8 cellular contexts compared by ENCODE assay signal in genomic region chr6:145815351-145815772, GRCh38. TPM values are rescaled to one million over a fixed set of nuclear protein-coding genes. Genes with fewer than 3 reads are reported as not detected.
A peak's percentile ranks its signal among the peaks of the same experiment; 100 is the strongest.
DNase-seq lines count a peak whose midpoint lies in the region; ATAC-seq and TF ChIP-seq lines count a peak whose summit lies in the region.

No MANE protein-coding gene starts in this region.

- no peaks in the 10 kb centered on the region for H3K27me3 ChIP-seq in DOHH2 (ENCODE audit: control insufficient read depth, low read length)
- no peaks in the 10 kb centered on the region for H3K27me3 ChIP-seq in psoas muscle (ENCODE audit: insufficient read depth in 3 of 3, low read length in 2 of 3)

- H4K20me1 ChIP-seq in DOHH2 (ENCODE audit: control insufficient read depth, insufficient read depth, low read depth, low read length) = no peaks in the 10 kb centered on the region

- peaks cover 59% of the 10 kb centered on the region for H3K79me2 ChIP-seq in DOHH2 (ENCODE audit: control insufficient read depth, low read length)

- peak overlapping the region; percentile 22 to 93 for H3K27ac Mint-ChIP-seq in activated naive CD4-positive, alpha-beta T cell treated with anti-CD3 and anti-CD28 coated beads, Interleukin-2, amount 50 U/mL, for 72 hours

- ATAC-seq in GM21367 (IDR thresholded peaks at IDR 0.05; ENCODE audit: unreplicated experiment) (peak; percentile 0), left cardiac atrium (peak; percentile 23 to 29), psoas muscle (peak; percentile 2 to 39 (median 19))
- no peak for ATAC-seq in activated naive CD4-positive, alpha-beta T cell treated with anti-CD3 and anti-CD28 coated beads, Interleukin-2, amount 50 U/mL, for 72 hours

- no peaks in the 10 kb centered on the region for H3F3A ChIP-seq in DOHH2 (ENCODE audit: control insufficient read depth, insufficient read depth)

- H3K4me1 ChIP-seq in DOHH2 (ENCODE audit: control insufficient read depth, low read length) = peaks cover 37% of the 10 kb centered on the region
- peaks cover 45% of the 10 kb centered on the region for H3K4me1 ChIP-seq in psoas muscle

- H3K9me3 ChIP-seq in DOHH2 (ENCODE audit: control insufficient read depth, insufficient read depth, low read length) (no peaks in the 10 kb centered on the region), psoas muscle (no peaks in the 10 kb centered on the region)

- peaks cover 6 to 10% of the 10 kb centered on the region in 2 donors for H3K36me3 Mint-ChIP-seq in activated naive CD4-positive, alpha-beta T cell treated with anti-CD3 and anti-CD28 coated beads, Interleukin-2, amount 50 U/mL, for 72 hours

- DNase-seq in HuH-7 (ENCODE audit: low spot score) (peak; percentile 47), left cardiac atrium (no peak), psoas muscle (peak in 1 of 2 donors; percentile 40), Ammon's horn (ENCODE audit: low spot score) (no peak)
- DNase-seq in activated naive CD4-positive, alpha-beta T cell treated with anti-CD3 and anti-CD28 coated beads, Interleukin-2, amount 50 U/mL, for 72 hours (ENCODE audit: low spot score in 2 of 2) = no peak
- no peak for DNase-seq in stimulated activated naive CD4-positive, alpha-beta T cell treated with Interleukin-2 at 50 U/mL for 16 hours (lab: John Stamatoyannopoulos, UW)

- intact Hi-C loops in left cardiac atrium (cut with DNase I) = loop anchor here (2.0 to 10.0 kb wide), 3 partner anchors 81 to 149 kb away; partner anchors contain the start of genes EPM2A (in 2 of the 2) and SHPRH (in 1 of the 2)
- intact Hi-C loops in psoas muscle (cut with DNase I) = loop anchor here in 1 of 2 donors (2.0 to 5.0 kb wide), 3 partner anchors 72 to 149 kb away; partner anchors contain the start of genes EPM2A and SHPRH

- no peak for TF ChIP-seq CTCF in DOHH2 (IDR thresholded peaks at IDR 0.05; ENCODE audit: low read depth, low read length, poor library complexity, severe bottlenecking)
- no peak for TF ChIP-seq CTCF in psoas muscle (IDR thresholded peaks at IDR 0.05)

- peak overlapping the region; percentile 69 for H3K27ac ChIP-seq in DOHH2 (ENCODE audit: low read depth, low read length)
- peak overlapping the region; percentile 98 for H3K27ac ChIP-seq in psoas muscle

- H3K4me3 ChIP-seq in DOHH2 (ENCODE audit: low read length) = peak overlapping the region; percentile 96
- peak overlapping the region; percentile 84 for H3K4me3 ChIP-seq in psoas muscle

- H3K4me2 ChIP-seq in DOHH2 (ENCODE audit: low read length) = peak overlapping the region; percentile 76

- H3K36me3 ChIP-seq in DOHH2 (ENCODE audit: control insufficient read depth, low read length) = peaks cover 16% of the 10 kb centered on the region
- H3K36me3 ChIP-seq in psoas muscle (ENCODE audit: insufficient read depth in 1 of 2, low read depth in 1 of 2) = no peaks in the 10 kb centered on the region

- H3K9me2 ChIP-seq in DOHH2 (replicated peaks; ENCODE audit: control insufficient read depth, low read length) = no peaks in the 10 kb centered on the region

- no peaks in the 10 kb centered on the region for H3K9me3 Mint-ChIP-seq in activated naive CD4-positive, alpha-beta T cell treated with anti-CD3 and anti-CD28 coated beads, Interleukin-2, amount 50 U/mL, for 72 hours

- WGBS in psoas muscle, 3 donors = 0 to 1% (median 0%) methylated on average over 19 of the region's 19 CpGs

RNA-seq across cellular contexts. Expression of gene FBXO30, which starts 0.8 kb away (rescaled TPM):
- 1 to 10 TPM; 2.1 to 5.6 TPM for total RNA-seq in activated naive CD4-positive, alpha-beta T cell treated with anti-CD3 and anti-CD28 coated beads, Interleukin-2, amount 50 U/mL, for 72 hours
- total RNA-seq in left cardiac atrium (10 to 100 TPM; 10.1 to 11.7 TPM), psoas muscle (10 to 100 TPM; 11.3 to 75.4 (median 20.5) TPM)
- polyA plus RNA-seq in psoas muscle = 10 to 100 TPM; 11.2 to 18.6 (median 13.5) TPM

Comparison
In these comparisons a context has a peak if more than half of its experiments do, and no peak if none do; other contexts are left out.
1. ATAC-seq: peak in GM21367 (single experiment), left cardiac atrium (2 of 2) and psoas muscle (4 of 4); none in activated naive CD4-positive, alpha-beta T cell treated with anti-CD3 and anti-CD28 coated beads, Interleukin-2, amount 50 U/mL, for 72 hours (0 of 2).